8 cellular contexts compared by ENCODE assay signal in the genomic region with DNA sequence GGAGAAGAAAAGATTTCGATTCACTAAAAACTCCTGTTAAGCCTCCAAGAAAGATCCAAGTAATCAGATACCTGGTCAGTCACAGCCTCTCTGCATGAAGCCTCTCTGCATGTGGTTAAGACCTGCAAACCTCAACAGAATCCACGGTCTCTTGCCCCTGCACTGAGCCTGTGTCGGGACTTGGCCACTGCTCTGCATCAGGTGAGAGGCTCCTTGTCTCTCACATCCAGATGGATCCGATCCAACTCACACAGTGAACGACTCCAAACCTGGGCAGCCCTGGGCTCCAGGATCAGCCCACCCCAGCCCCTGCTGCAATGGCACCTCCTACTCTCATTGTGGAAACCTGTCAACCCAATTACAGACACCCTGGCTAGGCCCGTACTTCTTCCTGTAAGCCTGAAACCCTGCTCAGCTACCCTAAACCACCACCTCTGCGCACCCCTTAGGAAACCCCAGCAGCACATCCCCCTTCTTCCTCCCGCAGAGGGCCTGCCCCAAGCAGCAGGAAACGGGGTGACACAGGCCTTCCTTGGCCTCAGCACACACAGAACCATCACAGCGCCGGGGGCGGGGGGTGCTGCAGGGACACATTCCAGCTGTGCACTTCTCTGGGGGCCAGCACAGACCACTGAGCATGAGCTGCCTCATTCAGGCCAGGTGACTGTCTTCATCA.
DNase-seq lines count a peak whose midpoint lies in the region; ATAC-seq, FAIRE-seq and TF ChIP-seq lines count a peak whose summit lies in the region.

No MANE protein-coding gene starts in this region.

- peaks cover 18% of the 10 kb centered on the region for H3K36me3 Mint-ChIP-seq in activated CD4-positive, alpha-beta memory T cell treated with anti-CD3 and anti-CD28 coated beads for 36 hours

- H3K27me3 Mint-ChIP-seq in activated CD4-positive, alpha-beta memory T cell treated with anti-CD3 and anti-CD28 coated beads for 36 hours: no peaks in the 10 kb centered on the region

- intact Hi-C loops in activated CD4-positive, alpha-beta memory T cell treated with anti-CD3 and anti-CD28 coated beads for 36 hours (cut with micrococcal nuclease): loop anchor here (1.0 to 2.0 kb wide), 8 partner anchors 11 to 129 kb away; a partner anchor contains a TSS
- intact Hi-C loops in lower leg skin (cut with DNase I; ENCODE audit: low total_unique reads): no loop called here

- peaks cover 95% of the 10 kb centered on the region for H3K4me1 Mint-ChIP-seq in activated CD4-positive, alpha-beta memory T cell treated with anti-CD3 and anti-CD28 coated beads for 36 hours (ENCODE audit: low read depth)

- H3K4me3 Mint-ChIP-seq in activated CD4-positive, alpha-beta memory T cell treated with anti-CD3 and anti-CD28 coated beads for 36 hours: peak overlapping the region; percentile 55

- H3K27ac Mint-ChIP-seq in activated CD4-positive, alpha-beta memory T cell treated with anti-CD3 and anti-CD28 coated beads for 36 hours: peak overlapping the region; percentile 88

- POLR2A ChIA-PET in activated CD4-positive, alpha-beta memory T cell treated with anti-CD3 and anti-CD28 coated beads for 36 hours (lab: Charles Lee): interaction anchor here (2.4 kb wide), 1 partner anchor 11 kb away, joined by 20 read pairs; no protein-coding TSS in a partner anchor

- ATAC-seq in GM18868 (IDR thresholded peaks at IDR 0.05; ENCODE audit: unreplicated experiment) (peak; percentile 48), HG03139 (IDR thresholded peaks at IDR 0.05; ENCODE audit: unreplicated experiment) (peak; percentile 35), HG03457 (IDR thresholded peaks at IDR 0.05; ENCODE audit: unreplicated experiment) (no peak)

- DNase-seq in activated CD4-positive, alpha-beta memory T cell treated with anti-CD3 and anti-CD28 coated beads for 36 hours: peak; percentile 91
- DNase-seq in germinal center (ENCODE audit: low spot score) (peak; percentile 41), lower leg skin (ENCODE audit: low spot score in 2 of 2) (no peak), H54 (ENCODE audit: insufficient read length, low spot score) (no peak)
- DNase-seq in stimulated activated CD8-positive, alpha-beta memory T cell treated with anti-CD3 and anti-CD28 coated beads, Interleukin-15, amount 100 ng/mL, for 48 hours (ENCODE audit: low read depth in 2 of 2): peak; percentile 76 to 83

- 51 to 59% methylated on average over 11 to 12 of the region's 12 CpGs for WGBS in lower leg skin, 2 donors

- CTCF ChIA-PET in activated CD4-positive, alpha-beta memory T cell treated with anti-CD3 and anti-CD28 coated beads for 36 hours (lab: Charles Lee): interaction anchor here (0.7 to 2.0 kb wide), 2 partner anchors 11 to 37 kb away, joined by 3 to 9 read pairs; no protein-coding TSS in a partner anchor

- TF ChIP-seq CTCF in lower leg skin (IDR thresholded peaks at IDR 0.05): no peak

- H3K4me3 ChIP-seq in lower leg skin (ENCODE audit: low read depth, poor library complexity, severe bottlenecking): no peak overlapping the region

- H3K9me3 Mint-ChIP-seq in activated CD4-positive, alpha-beta memory T cell treated with anti-CD3 and anti-CD28 coated beads for 36 hours: no peaks in the 10 kb centered on the region

- no peak for TF ChIP-seq POLR2A in lower leg skin (IDR thresholded peaks at IDR 0.05)
- TF ChIP-seq POLR2A in H54 (IDR thresholded peaks at IDR 0.05; ENCODE audit: low read depth, low read length): no peak

- no peak for FAIRE-seq in H54 (lab: Jason Lieb, UNC)

Comparison
In these comparisons a context has a peak if more than half of its experiments do, and no peak if none do; other contexts are left out.
1. DNase-seq: peak in activated CD4-positive, alpha-beta memory T cell treated with anti-CD3 and anti-CD28 coated beads for 36 hours (single experiment), germinal center (single experiment) and stimulated activated CD8-positive, alpha-beta memory T cell treated with anti-CD3 and anti-CD28 coated beads, Interleukin-15, amount 100 ng/mL, for 48 hours (2 of 2); none in lower leg skin (0 of 2) and H54 (single experiment).